Comparison of ENCODE assay signal across 1 cellular context in genomic region chr15:31396881-31397560, GRCh38.
A peak's percentile ranks its signal among the peaks of the same experiment; 100 is the strongest.
TF ChIP-seq lines count a peak whose summit lies in the region.

No MANE protein-coding gene starts in this region.

TF ChIP-seq in HepG2, 621 proteins besides CTCF, POLR2A, EP300 and RAD21 (continued from another document):
- TF ChIP-seq STAT6 (CRISPR knock-in tag; IDR thresholded peaks at IDR 0.05; ENCODE audit: borderline replicate concordance) (no peak), HOXD1 (CRISPR knock-in tag; IDR thresholded peaks at IDR 0.05) (no peak), HNRNPK (IDR thresholded peaks at IDR 0.05; ENCODE audit: low read depth, low read length, poor library complexity, severe bottlenecking) (peak; percentile 82), ZNF557 (CRISPR knock-in tag; IDR thresholded peaks at IDR 0.05) (no peak), SAP130 (CRISPR knock-in tag; IDR thresholded peaks at IDR 0.05; ENCODE audit: low read depth) (0 out of 2 replicates have a peak, but pooled peaks have one; percentile 8), ZNF232 (CRISPR knock-in tag; IDR thresholded peaks at IDR 0.05; ENCODE audit: borderline replicate concordance) (no peak), SAFB2 (CRISPR knock-in tag; IDR thresholded peaks at IDR 0.05; ENCODE audit: borderline replicate concordance, low read depth) (no peak), TBL1XR1 (IDR thresholded peaks at IDR 0.05; ENCODE audit: borderline replicate concordance, low read length, partially characterized antibody) (no peak), TSC22D2 (CRISPR knock-in tag; IDR thresholded peaks at IDR 0.05; ENCODE audit: borderline replicate concordance) (no peak), TAF15 (IDR thresholded peaks at IDR 0.05; ENCODE audit: low read depth, low read length, poor library complexity, severe bottlenecking) (no peak), ZNF766 (CRISPR knock-in tag; IDR thresholded peaks at IDR 0.05; ENCODE audit: borderline replicate concordance) (no peak), RNF2 (conservative IDR thresholded peaks at IDR 0.05; ENCODE audit: low read depth) (no peak), ZNF891 (CRISPR knock-in tag; IDR thresholded peaks at IDR 0.05) (no peak), HNRNPLL (IDR thresholded peaks at IDR 0.05; ENCODE audit: low read depth, low read length, poor library complexity, severe bottlenecking) (no peak), HNRNPL (IDR thresholded peaks at IDR 0.05; ENCODE audit: low read depth, low read length) (no peak), NPAS2 (CRISPR knock-in tag; IDR thresholded peaks at IDR 0.05; ENCODE audit: borderline replicate concordance) (no peak), ZNF547 (CRISPR knock-in tag; IDR thresholded peaks at IDR 0.05) (no peak), JDP2 (CRISPR knock-in tag; IDR thresholded peaks at IDR 0.05; ENCODE audit: borderline replicate concordance) (no peak), ETV5 (CRISPR knock-in tag; IDR thresholded peaks at IDR 0.05; ENCODE audit: borderline replicate concordance) (peak; percentile 48; the same call in 1 of the 2 replicates), TRIM24 (CRISPR knock-in tag; IDR thresholded peaks at IDR 0.05) (no peak), PTBP1 (IDR thresholded peaks at IDR 0.05; ENCODE audit: low read depth, low read length, poor library complexity, severe bottlenecking) (no peak), MATR3 (CRISPR knock-in tag; IDR thresholded peaks at IDR 0.05) (no peak), NFE2L1 (CRISPR knock-in tag; IDR thresholded peaks at IDR 0.05; ENCODE audit: borderline replicate concordance) (no peak), ZFX (CRISPR knock-in tag; IDR thresholded peaks at IDR 0.05; ENCODE audit: low read depth) (0 out of 2 replicates have a peak, but pooled peaks have one; percentile 39), HCFC1 (IDR thresholded peaks at IDR 0.05; ENCODE audit: low read depth, low read length) (no peak), NKX3-1 (CRISPR knock-in tag; IDR thresholded peaks at IDR 0.05) (no peak)
- TF ChIP-seq, protein P1, sequence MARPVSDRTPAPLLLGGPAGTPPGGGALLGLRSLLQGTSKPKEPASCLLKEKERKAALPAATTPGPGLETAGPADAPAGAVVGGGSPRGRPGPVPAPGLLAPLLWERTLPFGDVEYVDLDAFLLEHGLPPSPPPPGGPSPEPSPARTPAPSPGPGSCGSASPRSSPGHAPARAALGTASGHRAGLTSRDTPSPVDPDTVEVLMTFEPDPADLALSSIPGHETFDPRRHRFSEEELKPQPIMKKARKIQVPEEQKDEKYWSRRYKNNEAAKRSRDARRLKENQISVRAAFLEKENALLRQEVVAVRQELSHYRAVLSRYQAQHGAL (CRISPR knock-in tag; IDR thresholded peaks at IDR 0.05; ENCODE audit: not compliant biosample characterization) = no peak
- TF ChIP-seq, protein P2, sequence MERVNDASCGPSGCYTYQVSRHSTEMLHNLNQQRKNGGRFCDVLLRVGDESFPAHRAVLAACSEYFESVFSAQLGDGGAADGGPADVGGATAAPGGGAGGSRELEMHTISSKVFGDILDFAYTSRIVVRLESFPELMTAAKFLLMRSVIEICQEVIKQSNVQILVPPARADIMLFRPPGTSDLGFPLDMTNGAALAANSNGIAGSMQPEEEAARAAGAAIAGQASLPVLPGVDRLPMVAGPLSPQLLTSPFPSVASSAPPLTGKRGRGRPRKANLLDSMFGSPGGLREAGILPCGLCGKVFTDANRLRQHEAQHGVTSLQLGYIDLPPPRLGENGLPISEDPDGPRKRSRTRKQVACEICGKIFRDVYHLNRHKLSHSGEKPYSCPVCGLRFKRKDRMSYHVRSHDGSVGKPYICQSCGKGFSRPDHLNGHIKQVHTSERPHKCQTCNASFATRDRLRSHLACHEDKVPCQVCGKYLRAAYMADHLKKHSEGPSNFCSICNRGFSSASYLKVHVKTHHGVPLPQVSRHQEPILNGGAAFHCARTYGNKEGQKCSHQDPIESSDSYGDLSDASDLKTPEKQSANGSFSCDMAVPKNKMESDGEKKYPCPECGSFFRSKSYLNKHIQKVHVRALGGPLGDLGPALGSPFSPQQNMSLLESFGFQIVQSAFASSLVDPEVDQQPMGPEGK (CRISPR knock-in tag; IDR thresholded peaks at IDR 0.05) = peak; percentile 61
- TF ChIP-seq, protein P3, sequence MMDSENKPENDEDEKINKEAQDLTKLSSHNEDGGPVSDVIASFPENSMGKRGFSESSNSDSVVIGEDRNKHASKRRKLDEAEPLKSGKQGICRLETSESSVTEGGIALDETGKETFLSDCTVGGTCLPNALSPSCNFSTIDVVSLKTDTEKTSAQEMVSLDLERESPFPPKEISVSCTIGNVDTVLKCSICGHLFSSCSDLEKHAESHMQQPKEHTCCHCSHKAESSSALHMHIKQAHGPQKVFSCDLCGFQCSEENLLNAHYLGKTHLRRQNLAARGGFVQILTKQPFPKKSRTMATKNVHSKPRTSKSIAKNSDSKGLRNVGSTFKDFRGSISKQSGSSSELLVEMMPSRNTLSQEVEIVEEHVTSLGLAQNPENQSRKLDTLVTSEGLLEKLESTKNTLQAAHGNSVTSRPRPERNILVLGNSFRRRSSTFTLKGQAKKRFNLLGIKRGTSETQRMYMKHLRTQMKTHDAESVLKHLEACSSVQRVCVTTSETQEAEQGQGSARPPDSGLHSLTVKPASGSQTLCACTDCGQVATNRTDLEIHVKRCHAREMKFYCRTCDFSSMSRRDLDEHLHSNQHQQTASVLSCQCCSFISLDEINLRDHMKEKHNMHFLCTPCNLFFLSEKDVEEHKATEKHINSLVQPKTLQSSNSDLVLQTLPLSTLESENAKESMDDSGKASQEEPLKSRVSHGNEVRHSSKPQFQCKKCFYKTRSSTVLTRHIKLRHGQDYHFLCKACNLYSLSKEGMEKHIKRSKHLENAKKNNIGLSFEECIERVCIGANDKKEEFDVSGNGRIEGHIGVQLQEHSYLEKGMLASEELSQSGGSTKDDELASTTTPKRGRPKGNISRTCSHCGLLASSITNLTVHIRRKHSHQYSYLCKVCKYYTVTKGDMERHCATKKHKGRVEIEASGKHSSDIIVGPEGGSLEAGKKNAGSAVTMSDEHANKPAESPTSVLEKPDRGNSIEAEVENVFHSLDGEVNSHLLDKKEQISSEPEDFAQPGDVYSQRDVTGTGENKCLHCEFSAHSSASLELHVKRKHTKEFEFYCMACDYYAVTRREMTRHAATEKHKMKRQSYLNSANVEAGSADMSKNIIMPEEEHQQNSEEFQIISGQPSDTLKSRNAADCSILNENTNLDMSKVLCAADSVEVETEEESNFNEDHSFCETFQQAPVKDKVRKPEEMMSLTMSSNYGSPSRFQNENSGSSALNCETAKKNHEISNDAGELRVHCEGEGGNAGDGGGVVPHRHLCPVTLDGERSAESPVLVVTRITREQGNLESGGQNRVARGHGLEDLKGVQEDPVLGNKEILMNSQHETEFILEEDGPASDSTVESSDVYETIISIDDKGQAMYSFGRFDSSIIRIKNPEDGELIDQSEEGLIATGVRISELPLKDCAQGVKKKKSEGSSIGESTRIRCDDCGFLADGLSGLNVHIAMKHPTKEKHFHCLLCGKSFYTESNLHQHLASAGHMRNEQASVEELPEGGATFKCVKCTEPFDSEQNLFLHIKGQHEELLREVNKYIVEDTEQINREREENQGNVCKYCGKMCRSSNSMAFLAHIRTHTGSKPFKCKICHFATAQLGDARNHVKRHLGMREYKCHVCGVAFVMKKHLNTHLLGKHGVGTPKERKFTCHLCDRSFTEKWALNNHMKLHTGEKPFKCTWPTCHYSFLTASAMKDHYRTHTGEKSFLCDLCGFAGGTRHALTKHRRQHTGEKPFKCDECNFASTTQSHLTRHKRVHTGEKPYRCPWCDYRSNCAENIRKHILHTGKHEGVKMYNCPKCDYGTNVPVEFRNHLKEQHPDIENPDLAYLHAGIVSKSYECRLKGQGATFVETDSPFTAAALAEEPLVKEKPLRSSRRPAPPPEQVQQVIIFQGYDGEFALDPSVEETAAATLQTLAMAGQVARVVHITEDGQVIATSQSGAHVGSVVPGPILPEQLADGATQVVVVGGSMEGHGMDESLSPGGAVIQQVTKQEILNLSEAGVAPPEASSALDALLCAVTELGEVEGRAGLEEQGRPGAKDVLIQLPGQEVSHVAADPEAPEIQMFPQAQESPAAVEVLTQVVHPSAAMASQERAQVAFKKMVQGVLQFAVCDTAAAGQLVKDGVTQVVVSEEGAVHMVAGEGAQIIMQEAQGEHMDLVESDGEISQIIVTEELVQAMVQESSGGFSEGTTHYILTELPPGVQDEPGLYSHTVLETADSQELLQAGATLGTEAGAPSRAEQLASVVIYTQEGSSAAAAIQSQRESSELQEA (CRISPR knock-in tag; IDR thresholded peaks at IDR 0.05; ENCODE audit: not compliant biosample characterization) = no peak
- TF ChIP-seq, protein P4, sequence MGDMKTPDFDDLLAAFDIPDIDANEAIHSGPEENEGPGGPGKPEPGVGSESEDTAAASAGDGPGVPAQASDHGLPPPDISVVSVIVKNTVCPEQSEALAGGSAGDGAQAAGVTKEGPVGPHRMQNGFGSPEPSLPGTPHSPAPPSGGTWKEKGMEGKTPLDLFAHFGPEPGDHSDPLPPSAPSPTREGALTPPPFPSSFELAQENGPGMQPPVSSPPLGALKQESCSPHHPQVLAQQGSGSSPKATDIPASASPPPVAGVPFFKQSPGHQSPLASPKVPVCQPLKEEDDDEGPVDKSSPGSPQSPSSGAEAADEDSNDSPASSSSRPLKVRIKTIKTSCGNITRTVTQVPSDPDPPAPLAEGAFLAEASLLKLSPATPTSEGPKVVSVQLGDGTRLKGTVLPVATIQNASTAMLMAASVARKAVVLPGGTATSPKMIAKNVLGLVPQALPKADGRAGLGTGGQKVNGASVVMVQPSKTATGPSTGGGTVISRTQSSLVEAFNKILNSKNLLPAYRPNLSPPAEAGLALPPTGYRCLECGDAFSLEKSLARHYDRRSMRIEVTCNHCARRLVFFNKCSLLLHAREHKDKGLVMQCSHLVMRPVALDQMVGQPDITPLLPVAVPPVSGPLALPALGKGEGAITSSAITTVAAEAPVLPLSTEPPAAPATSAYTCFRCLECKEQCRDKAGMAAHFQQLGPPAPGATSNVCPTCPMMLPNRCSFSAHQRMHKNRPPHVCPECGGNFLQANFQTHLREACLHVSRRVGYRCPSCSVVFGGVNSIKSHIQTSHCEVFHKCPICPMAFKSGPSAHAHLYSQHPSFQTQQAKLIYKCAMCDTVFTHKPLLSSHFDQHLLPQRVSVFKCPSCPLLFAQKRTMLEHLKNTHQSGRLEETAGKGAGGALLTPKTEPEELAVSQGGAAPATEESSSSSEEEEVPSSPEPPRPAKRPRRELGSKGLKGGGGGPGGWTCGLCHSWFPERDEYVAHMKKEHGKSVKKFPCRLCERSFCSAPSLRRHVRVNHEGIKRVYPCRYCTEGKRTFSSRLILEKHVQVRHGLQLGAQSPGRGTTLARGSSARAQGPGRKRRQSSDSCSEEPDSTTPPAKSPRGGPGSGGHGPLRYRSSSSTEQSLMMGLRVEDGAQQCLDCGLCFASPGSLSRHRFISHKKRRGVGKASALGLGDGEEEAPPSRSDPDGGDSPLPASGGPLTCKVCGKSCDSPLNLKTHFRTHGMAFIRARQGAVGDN (CRISPR knock-in tag; IDR thresholded peaks at IDR 0.05) = peak; percentile 35; the same call in 1 of the 2 replicates
